ENCODE assay signal across 8 cellular contexts in the genomic region with DNA sequence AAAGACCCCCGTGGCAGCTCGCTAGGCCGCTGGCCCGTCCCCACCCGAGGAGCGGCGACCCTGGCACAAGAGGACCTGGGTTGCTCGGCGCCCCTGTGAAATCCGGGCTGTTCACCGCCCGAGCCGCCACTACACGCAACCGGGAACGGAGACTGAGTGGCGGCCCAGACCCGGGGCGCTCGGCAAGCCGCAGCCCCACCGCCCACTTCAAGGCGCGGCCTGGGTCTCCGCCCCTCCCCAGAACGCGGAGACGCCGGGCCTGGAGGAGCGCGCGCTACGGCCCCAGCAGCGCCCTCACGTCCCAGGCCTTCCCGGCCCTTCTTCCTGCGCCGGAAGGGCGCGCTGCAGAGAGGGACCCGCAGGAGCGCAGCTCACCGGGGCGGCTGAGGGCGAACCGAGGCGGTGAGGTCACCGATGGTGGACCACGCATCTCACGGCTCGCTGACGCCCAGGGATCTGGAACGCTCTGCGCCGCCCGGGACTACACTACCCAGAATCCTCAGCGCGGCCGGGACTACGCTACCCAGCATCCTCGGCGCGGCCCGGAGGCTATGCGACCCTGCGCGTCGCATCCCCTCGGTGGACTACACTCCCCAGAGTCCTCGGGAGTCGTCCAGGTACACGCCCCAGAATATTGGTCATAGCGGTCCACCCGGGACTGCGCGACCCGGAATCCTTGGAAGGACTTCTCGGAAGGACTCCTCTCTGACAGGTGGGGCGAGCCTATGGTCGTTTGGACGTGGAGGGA. TPM values are rescaled to one million over a fixed set of nuclear protein-coding genes. Genes with fewer than 3 reads are reported as not detected.
DNase-seq lines count a peak whose midpoint lies in the region; ATAC-seq and TF ChIP-seq lines count a peak whose summit lies in the region.

A gene (minus strand): TSS at position 470 of the 748 bp plus-strand sequence. CDS start 10,436 bp downstream, outside the sequence.

- peak within 1 kb of the TSS; percentile 83 for H3K4me3 Mint-ChIP-seq in activated CD4-positive, alpha-beta T cell treated with anti-CD3 and anti-CD28 coated beads for 36 hours

- no peaks in the 10 kb centered on the region for H3K27me3 Mint-ChIP-seq in activated CD4-positive, alpha-beta T cell treated with anti-CD3 and anti-CD28 coated beads for 36 hours

- CTCF ChIA-PET in activated CD4-positive, alpha-beta T cell treated with anti-CD3 and anti-CD28 coated beads for 36 hours (lab: Charles Lee), result no interaction called here

- intact Hi-C loops in activated CD4-positive, alpha-beta T cell treated with anti-CD3 and anti-CD28 coated beads for 36 hours (cut with DNase I, micrococcal nuclease), result loop anchor here (1.0 to 5.0 kb wide), 11 partner anchors 55 to 704 kb away; a partner anchor contains a TSS

- H3K27me3 ChIP-seq in BE2C, result no peaks in the 10 kb centered on the region

- peaks cover 26% of the 10 kb centered on the region for H3K36me3 Mint-ChIP-seq in activated CD4-positive, alpha-beta T cell treated with anti-CD3 and anti-CD28 coated beads for 36 hours (ENCODE audit: low read depth)

- H3K4me3 ChIP-seq in BE2C (ENCODE audit: low read depth, low read length) (peak within 1 kb of the TSS; percentile 81), choroid plexus epithelial cell (ENCODE audit: low read depth, low read length) (peak within 1 kb of the TSS; percentile 80)

- H3K9me3 Mint-ChIP-seq in activated CD4-positive, alpha-beta T cell treated with anti-CD3 and anti-CD28 coated beads for 36 hours (ENCODE audit: low read depth), result peaks cover 6% of the 10 kb centered on the region

- POLR2A ChIA-PET in activated CD4-positive, alpha-beta T cell treated with anti-CD3 and anti-CD28 coated beads for 36 hours (lab: Charles Lee), result no interaction called here

- H3K9me3 ChIP-seq in BE2C, result no peaks in the 10 kb centered on the region

- H3K4me1 Mint-ChIP-seq in activated CD4-positive, alpha-beta T cell treated with anti-CD3 and anti-CD28 coated beads for 36 hours, result peaks cover 41% of the 10 kb centered on the region

- no peak for TF ChIP-seq CTCF in BE2C (IDR thresholded peaks at IDR 0.05; ENCODE audit: low read depth, low read length)
- peak; percentile 25 for TF ChIP-seq CTCF in choroid plexus epithelial cell (conservative IDR thresholded peaks at IDR 0.05; ENCODE audit: low read depth, low read length)

- peak; percentile 96 for DNase-seq in BE2C
- peak; percentile 87 for DNase-seq in GM19238 (ENCODE audit: insufficient read length, low spot score)
- DNase-seq in NCI-H524 (lab: John Stamatoyannopoulos, UW), result peak; percentile 95 to 99
- peak; percentile 97 for DNase-seq in activated CD4-positive, alpha-beta T cell treated with anti-CD3 and anti-CD28 coated beads for 36 hours
- peak; percentile 96 for DNase-seq in choroid plexus epithelial cell (ENCODE audit: low read depth)
- peak; percentile 90 for DNase-seq in kidney glomerular epithelial cell (lab: John Stamatoyannopoulos, UW)
- DNase-seq in stimulated activated CD4-positive, alpha-beta T cell treated with anti-CD3 and anti-CD28 coated beads, Interleukin-1b, Interleukin-23, amount 100 ng/mL, for 1 hour (ENCODE audit: low read depth in 2 of 2), result peak; percentile 75 to 86

- H3K4me1 ChIP-seq in BE2C, result no peaks in the 10 kb centered on the region

- H3K36me3 ChIP-seq in BE2C, result no peaks in the 10 kb centered on the region

- peak within 1 kb of the TSS; percentile 84 for H3K27ac Mint-ChIP-seq in activated CD4-positive, alpha-beta T cell treated with anti-CD3 and anti-CD28 coated beads for 36 hours

- peak; percentile 97 for ATAC-seq in HG03442 (IDR thresholded peaks at IDR 0.05; ENCODE audit: unreplicated experiment)
- peak; percentile 97 for ATAC-seq in activated CD4-positive, alpha-beta T cell treated with anti-CD3 and anti-CD28 coated beads for 36 hours

RNA-seq across cellular contexts. Expression of the gene that starts here (rescaled TPM):
- polyA plus RNA-seq in BE2C (2012; ENCODE audit: insufficient read depth, insufficient read length, low read depth), result 13.0 TPM
- 10 to 100 TPM; 12.6 TPM for total RNA-seq in activated CD4-positive, alpha-beta T cell treated with anti-CD3 and anti-CD28 coated beads for 36 hours

Comparison
In these comparisons a context has a peak if more than half of its experiments do, and no peak if none do; other contexts are left out.
1. Peak in every context shown above with its lines: DNase-seq, ATAC-seq and H3K4me3 ChIP-seq.